In genomic region chr10:36531621-36532020, GRCh38 we compare ENCODE assay signal across 2 cellular contexts.
TF ChIP-seq lines count a peak whose summit lies in the region.

No MANE protein-coding gene starts in this region.

TF ChIP-seq in HEK293, 187 proteins besides CTCF, POLR2A, EP300 and RAD21:
- peak; percentile 78; the same call in 1 of the 2 replicates for TF ChIP-seq ATF2 (tag by site-specific recombination; IDR thresholded peaks at IDR 0.05; ENCODE audit: low read depth)
- TF ChIP-seq ZNF214 (tag by site-specific recombination; IDR thresholded peaks at IDR 0.05; ENCODE audit: borderline replicate concordance), result peak; percentile 99
- no peak for TF ChIP-seq ZNF558 (tag by site-specific recombination; IDR thresholded peaks at IDR 0.05)

TF ChIP-seq in K562, 482 proteins besides CTCF, POLR2A, EP300 and RAD21:
- TF ChIP-seq ELK3 (CRISPR knock-in tag; IDR thresholded peaks at IDR 0.05) (no peak), ATF3 (IDR thresholded peaks at IDR 0.05) (peak; percentile 17; the same call in 1 of the 2 replicates), ATF3 (CRISPR knock-in tag; conservative IDR thresholded peaks at IDR 0.05) (no peak)
